ENCODE assay signal across 32 cellular contexts in the genomic region with DNA sequence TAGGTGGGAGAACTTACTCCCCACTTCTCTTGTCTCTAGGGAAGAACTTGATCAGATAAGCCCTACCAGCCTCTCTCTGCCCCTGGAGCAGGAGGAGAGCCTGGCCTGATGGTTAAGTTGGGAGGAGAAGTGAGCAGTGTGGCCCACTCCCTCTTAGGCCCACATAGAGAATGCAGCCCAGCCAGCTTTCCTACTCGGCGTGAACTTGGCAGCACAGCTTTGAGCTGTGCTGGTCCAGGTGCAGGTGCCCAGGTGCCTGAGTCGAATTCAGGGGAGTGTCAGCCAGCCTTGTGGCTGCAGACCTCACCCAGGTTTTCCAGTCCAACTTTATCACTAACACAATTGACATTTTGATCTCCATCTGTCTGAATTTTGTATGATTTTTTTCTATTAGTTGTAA.
"Had no signal": no experiment of that assay in that cellular context is flagged by ENCODE, and none has a peak within 500 bp of the region (broad histone marks: within the 10 kb centered on the region; RNA-seq: fewer than 3 reads in every experiment).

No MANE protein-coding gene starts in this region.

- ATAC-seq: activated CD8-positive, alpha-beta memory T cell treated with anti-CD3 and anti-CD28 coated beads, Interleukin-2, amount 10 ng/mL, durations not matched to agents 7 days and 5 days; activated naive CD8-positive, alpha-beta T cell treated with anti-CD3 and anti-CD28 coated beads, Interleukin-2, amount 50 U/mL, for 24 hours; Right ventricle myocardium inferior; SK-N-SH treated with all-trans-retinoic acid at 6 μM for 48 hours; T-cell had no signal

- DNase-seq: activated CD4-positive, alpha-beta memory T cell treated with anti-CD3 and anti-CD28 coated beads, Interleukin-2, amount 10 ng/mL, durations not matched to agents 7 days and 5 days; activated CD4-positive, alpha-beta T cell treated with anti-CD3 and anti-CD28 coated beads for 1 hour; activated CD4-positive, alpha-beta T cell treated with anti-CD3 and anti-CD28 coated beads for 48 hours; activated CD4-positive, CD25-positive, alpha-beta regulatory T cell; activated CD8-positive, alpha-beta memory T cell treated with anti-CD3 and anti-CD28 coated beads for 24 hours; activated CD8-positive, alpha-beta memory T cell treated with anti-CD3 and anti-CD28 coated beads, Interleukin-2, amount 10 ng/mL, durations not matched to agents 7 days and 5 days; activated CD8-positive, alpha-beta memory T cell treated with anti-CD3 and anti-CD28 coated beads, Interleukin-2, amount 50 U/mL, for 48 hours; activated effector memory CD4-positive, alpha-beta T cell treated with Interleukin-2 at 50 U/mL for 16 hours; activated naive CD4-positive, alpha-beta T cell treated with anti-CD3 and anti-CD28 coated beads, Interleukin-2, amount 10 ng/mL, durations not matched to agents 7 days and 5 days; activated naive CD8-positive, alpha-beta T cell treated with anti-CD3 and anti-CD28 coated beads, Interleukin-2, amount 50 U/mL, for 24 hours; activated T-cell treated with anti-CD3 and anti-CD28 coated beads, Interleukin-2, amount 50 U/mL, for 48 hours; anterior cingulate cortex; caudate nucleus; MM.1S; MV-4-11; NCI-H1092; NCI-H1436 treated with DMSO at 0.1 percent for 48 hours; NCI-H1694 treated with DMSO at 0.1 percent for 48 hours; NCI-H2029; NCI-H345; NCI-H524 treated with DMSO at 0.1 percent for 48 hours; NCI-H748 treated with DMSO at 0.1 percent for 48 hours; NK-92 treated with Interleukin-12 subunit alpha and Interleukin-12 subunit beta, amount 100 ng/mL, for 24 hours; PC-9; SIG-M5; T-cell; T-helper 2 cell; T-helper 9 cell had no signal

- H3K4me3 ChIP-seq: PC-9 had no signal

- H3K27ac ChIP-seq: PC-9, RWPE1, VCaP had no signal

- H3K4me2 ChIP-seq: PC-9 had no signal

- H2AFZ ChIP-seq: PC-9 had no signal
